8 cellular contexts compared by ENCODE assay signal in the genomic region with DNA sequence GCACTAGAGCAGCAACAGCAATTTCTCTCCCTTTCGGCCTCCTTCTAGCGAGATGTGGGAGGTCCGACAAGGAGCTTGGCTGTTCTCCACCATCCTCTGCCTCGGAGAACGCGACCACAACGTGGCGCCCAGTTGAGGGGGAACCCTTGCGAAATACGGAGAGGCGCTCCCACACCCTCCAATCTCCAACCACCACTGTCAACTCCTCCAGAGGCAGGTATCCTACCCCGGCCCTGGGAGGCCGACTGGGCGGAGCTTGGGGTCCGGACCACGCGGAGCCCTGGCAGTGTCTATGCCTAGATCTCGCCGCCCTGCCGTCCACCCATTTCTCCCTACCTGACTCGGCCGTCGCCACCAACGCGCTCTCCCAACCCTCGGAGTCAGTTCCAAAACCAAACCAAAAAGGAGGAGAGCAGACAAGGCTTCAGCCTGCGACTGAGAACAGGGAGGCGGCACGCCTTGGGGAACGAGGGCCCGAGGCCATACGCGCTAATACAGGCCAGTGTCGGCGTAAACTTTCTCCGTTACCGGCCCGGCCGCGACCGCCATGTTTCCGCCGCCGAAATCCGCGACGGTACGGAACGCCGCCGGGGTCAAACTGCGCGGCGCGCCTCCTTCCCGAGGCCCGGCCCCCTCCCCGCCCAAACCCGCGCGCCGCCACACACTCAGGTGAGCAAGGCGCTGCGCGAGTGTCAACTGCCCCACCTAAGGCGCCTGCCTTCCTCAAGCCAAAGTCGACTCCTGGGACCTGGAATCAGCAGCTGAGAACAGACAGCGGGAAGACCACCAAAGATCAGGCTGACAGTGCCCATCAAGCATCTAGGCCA. TPM values are rescaled to one million over a fixed set of nuclear protein-coding genes. Genes with fewer than 3 reads are reported as not detected.
DNase-seq lines count a peak whose midpoint lies in the region; ATAC-seq and TF ChIP-seq lines count a peak whose summit lies in the region.

A gene with protein sequence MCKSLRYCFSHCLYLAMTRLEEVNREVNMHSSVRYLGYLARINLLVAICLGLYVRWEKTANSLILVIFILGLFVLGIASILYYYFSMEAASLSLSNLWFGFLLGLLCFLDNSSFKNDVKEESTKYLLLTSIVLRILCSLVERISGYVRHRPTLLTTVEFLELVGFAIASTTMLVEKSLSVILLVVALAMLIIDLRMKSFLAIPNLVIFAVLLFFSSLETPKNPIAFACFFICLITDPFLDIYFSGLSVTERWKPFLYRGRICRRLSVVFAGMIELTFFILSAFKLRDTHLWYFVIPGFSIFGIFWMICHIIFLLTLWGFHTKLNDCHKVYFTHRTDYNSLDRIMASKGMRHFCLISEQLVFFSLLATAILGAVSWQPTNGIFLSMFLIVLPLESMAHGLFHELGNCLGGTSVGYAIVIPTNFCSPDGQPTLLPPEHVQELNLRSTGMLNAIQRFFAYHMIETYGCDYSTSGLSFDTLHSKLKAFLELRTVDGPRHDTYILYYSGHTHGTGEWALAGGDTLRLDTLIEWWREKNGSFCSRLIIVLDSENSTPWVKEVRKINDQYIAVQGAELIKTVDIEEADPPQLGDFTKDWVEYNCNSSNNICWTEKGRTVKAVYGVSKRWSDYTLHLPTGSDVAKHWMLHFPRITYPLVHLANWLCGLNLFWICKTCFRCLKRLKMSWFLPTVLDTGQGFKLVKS (minus strand): TSS at position 570 of the 827 bp plus-strand sequence. CDS start 5,568 bp downstream, outside the sequence.

- no peaks in the 10 kb centered on the region for H3K27me3 ChIP-seq in BE2C

- peak; percentile 88 for TF ChIP-seq POLR2A in GM19193 (IDR thresholded peaks at IDR 0.05; ENCODE audit: extremely low read depth, insufficient read depth, insufficient read length)

- H3K4me3 ChIP-seq in BE2C (ENCODE audit: low read depth, low read length) = peak within 1 kb of the TSS; percentile 93

- ATAC-seq in HG03439 (IDR thresholded peaks at IDR 0.05; ENCODE audit: unreplicated experiment) (peak; percentile 86), left lobe of liver (peak; percentile 93)

- no peaks in the 10 kb centered on the region for H3K4me1 ChIP-seq in BE2C

- no peaks in the 10 kb centered on the region for H3K36me3 ChIP-seq in BE2C

- no peak for TF ChIP-seq CTCF in BE2C (IDR thresholded peaks at IDR 0.05; ENCODE audit: low read depth, low read length)

- no peaks in the 10 kb centered on the region for H3K9me3 ChIP-seq in BE2C

- DNase-seq in BE2C (peak; percentile 85), NCI-H526 (lab: John Stamatoyannopoulos, UW) (peak; percentile 73 to 91), dedifferentiated amniotic fluid mesenchymal stem cell (ENCODE audit: extremely low spot score) (peak; percentile 63), left lobe of liver (ENCODE audit: low spot score) (peak; percentile 85)
- DNase-seq in activated CD4-positive, alpha-beta T cell treated with anti-CD3 and anti-CD28 coated beads, Interleukin-2, amount 50 U/mL, for 1 hour = peak; percentile 85
- peak; percentile 89 to 91 for DNase-seq in stimulated activated CD4-positive, alpha-beta T cell treated with anti-CD3 and anti-CD28 coated beads, Interleukin-2, amount 100 ng/mL, for 24 hours

RNA-seq across cellular contexts. Expression of the gene that starts here (rescaled TPM):
- polyA plus RNA-seq in BE2C (2012; ENCODE audit: insufficient read depth, insufficient read length, low read depth) = 36.9 TPM
- 6.1 TPM for total RNA-seq in left lobe of liver

Comparison
In these comparisons a context has a peak if more than half of its experiments do, and no peak if none do; other contexts are left out.
1. Peak in every context shown above with its lines: DNase-seq, ATAC-seq and H3K4me3 ChIP-seq.